Comparison of ENCODE assay signal across 18 cellular contexts in genomic region chr19:18867199-18867598, GRCh38. TPM values are rescaled to one million over a fixed set of nuclear protein-coding genes. Genes with fewer than 3 reads are reported as not detected.
DNase-seq lines count a peak whose midpoint lies in the region; ATAC-seq, FAIRE-seq and TF ChIP-seq lines count a peak whose summit lies in the region.
"Had no signal": no experiment of that assay in that cellular context is flagged by ENCODE, and none has a peak within 500 bp of the region (broad histone marks: within the 10 kb centered on the region; RNA-seq: fewer than 3 reads in every experiment).

No MANE protein-coding gene starts in this region.

- 96% methylated on average over 20 of the region's 23 CpGs for WGBS in K562 (ENCODE audit: insufficient coverage, low coverage, missing lambda C conversion rate)

- H3K9me3 ChIP-seq in A673 (ENCODE audit: low read depth, low read length, poor library complexity, severe bottlenecking) (no peaks in the 10 kb centered on the region), Panc1 (ENCODE audit: control insufficient read depth, insufficient read depth, low read depth, low read length) (no peaks in the 10 kb centered on the region), K562 (replicated peaks; ENCODE audit: control insufficient read depth, insufficient read depth, low read depth, low read length) (no peaks in the 10 kb centered on the region)
- H3K9me3 ChIP-seq: BLaER1 treated with 17β-estradiol and CSF1 and Interleukin-3, amounts not matched to agents 10 nM and 100 nM had no signal

- no peaks in the 10 kb centered on the region for H3K79me2 ChIP-seq in K562 (ENCODE audit: control insufficient read depth, insufficient read depth, low read length)

- DNase-seq in A673 (ENCODE audit: low spot score): no peak
- DNase-seq in Panc1 (ENCODE audit: low read depth, low spot score): no peak
- no peak for DNase-seq in K562 (ENCODE audit: extremely low read depth in 1 of 4, low spot score in 3 of 4)
- DNase-seq in naive B cell: no peak
- DNase-seq in SK-N-DZ (ENCODE audit: low spot score): no peak
- DNase-seq in globus pallidus (ENCODE audit: low spot score): no peak
- DNase-seq: NCI-H1048, NCI-H146, NCI-H2081 treated with DMSO at 0.1 percent for 48 hours, NCI-H2227 treated with DMSO at 0.1 percent for 48 hours had no signal

- no peak for TF ChIP-seq EP300 in K562 (IDR thresholded peaks at IDR 0.05; ENCODE audit: low read length)

- no peak overlapping the region for H3K27ac ChIP-seq in A673 (ENCODE audit: low read depth, low read length, poor library complexity, severe bottlenecking)
- no peak overlapping the region for H3K27ac ChIP-seq in Panc1 (ENCODE audit: low read length)
- H3K27ac ChIP-seq in K562 (ENCODE audit: extremely low read depth, low read depth, low read length): no peak overlapping the region
- H3K27ac ChIP-seq: BLaER1 treated with 17β-estradiol and CSF1 and Interleukin-3, amounts not matched to agents 10 nM and 100 nM; KMS-11 had no signal

- no peak for TF ChIP-seq POLR2A in K562 (conservative IDR thresholded peaks at IDR 0.05)

- intact Hi-C loops in A673 (cut with micrococcal nuclease; ENCODE audit: unreplicated experiment) (no loop called here), Panc1 (cut with micrococcal nuclease; ENCODE audit: unreplicated experiment) (no loop called here), K562 (cut with micrococcal nuclease) (loop anchor here (5.0 kb wide), 1 partner anchor 95 kb away; no protein-coding TSS in a partner anchor)

- H3K4me3 ChIP-seq in A673 (ENCODE audit: low read depth, low read length, poor library complexity, severe bottlenecking) (no peak overlapping the region), Panc1 (ENCODE audit: low read depth in 2 of 2, low read length in 2 of 2) (no peak overlapping the region), K562 (no peak overlapping the region)
- H3K4me3 ChIP-seq: BLaER1 treated with 17β-estradiol and CSF1 and Interleukin-3, amounts not matched to agents 10 nM and 100 nM had no signal

- CTCF ChIA-PET in A673 (lab: Charles Lee) (interaction anchor here (1.4 kb wide), 1 partner anchor 9 kb away, joined by 3 read pairs; no protein-coding TSS in a partner anchor), Panc1 (lab: Charles Lee) (no interaction called here), K562 (lab: Yijun Ruan, JAX; ENCODE audit: low intra/inter-chr PET ratio) (interaction anchor here (0.8 to 1.8 kb wide), 3 partner anchors 48 to 416 kb away, joined by 3 to 7 read pairs (median 3); no protein-coding TSS in a partner anchor)

- H2AFZ ChIP-seq in K562 (ENCODE audit: low read depth, low read length): no peak overlapping the region

- peak overlapping the region in 2 of 8 donors; percentile 33 to 34 for H3K4me3 Mint-ChIP-seq in naive B cell

- peaks cover 3% of the 10 kb centered on the region for H3K9me1 ChIP-seq in K562 (ENCODE audit: control insufficient read depth, insufficient read depth, low read length)

- no peak for TF ChIP-seq RAD21 in K562 (CRISPR knock-in tag; conservative IDR thresholded peaks at IDR 0.05 in 1 of 2, IDR thresholded peaks at IDR 0.05 in 1 of 2)

- H3K4me1 ChIP-seq in A673 (ENCODE audit: insufficient read depth, low read length, poor library complexity, severe bottlenecking): no peaks in the 10 kb centered on the region
- no peaks in the 10 kb centered on the region for H3K4me1 ChIP-seq in Panc1 (ENCODE audit: control insufficient read depth, insufficient read depth, low read length)
- peaks cover 8 to 55% of the 10 kb centered on the region in 2 experiments for H3K4me1 ChIP-seq in K562 (replicated peaks in 1 of 2; ENCODE audit: control insufficient read depth in 2 of 2, insufficient read depth in 2 of 2, low read length in 2 of 2)

- POLR2A ChIA-PET in A673 (lab: Charles Lee; ENCODE audit: low non-redundant PET): interaction anchor here (0.7 kb wide), 1 partner anchor 91 kb away, joined by 3 read pairs; no protein-coding TSS in a partner anchor
- POLR2A ChIA-PET in Panc1 (lab: Charles Lee): no interaction called here
- POLR2A ChIA-PET in K562 (lab: Yijun Ruan, JAX): interaction anchor here (0.7 to 1.0 kb wide), 2 partner anchors 40 to 122 kb away, joined by 3 read pairs; no protein-coding TSS in a partner anchor

- no peak for FAIRE-seq in K562 (lab: Jason Lieb, UNC)
- FAIRE-seq: A204.1, G401.6 had no signal

- H3K27ac Mint-ChIP-seq in naive B cell: peak overlapping the region in 4 of 6 donors; percentile 36 to 76 (median 55)

- peak overlapping the region in 1 of 2 experiments; percentile 4; a peak in 1 of 4 replicates for H3K9ac ChIP-seq in K562 (ENCODE audit: insufficient read depth in 1 of 2, low read depth in 2 of 2, low read length in 2 of 2)
- H3K9ac ChIP-seq: BLaER1 treated with 17β-estradiol and CSF1 and Interleukin-3, amounts not matched to agents 10 nM and 100 nM; KMS-11 had no signal

- no peak for ATAC-seq in Panc1
- no peak for ATAC-seq in K562
- no peak for ATAC-seq in naive B cell (ENCODE audit: low read depth in 2 of 2)
- no peak for ATAC-seq in HG03139 (IDR thresholded peaks at IDR 0.05; ENCODE audit: unreplicated experiment)
- ATAC-seq in HG03354 (IDR thresholded peaks at IDR 0.05; ENCODE audit: poor library complexity, severe bottlenecking, unreplicated experiment): no peak

- BruUV-seq in A673 (replicated peaks; lab: Mats Ljungman, UMichigan): TSS peak; percentile 63
- BruUV-seq in Panc1 (replicated peaks; lab: Mats Ljungman, UMichigan): TSS peak; percentile 78
- BruUV-seq in K562 (replicated peaks; lab: Mats Ljungman, UMichigan): TSS peak; percentile 43

- no peak overlapping the region for H3K4me2 ChIP-seq in K562 (ENCODE audit: insufficient read depth, low read length)
- H3K4me2 ChIP-seq: BLaER1 treated with 17β-estradiol and CSF1 and Interleukin-3, amounts not matched to agents 10 nM and 100 nM; KMS-11 had no signal

- H4K20me1 ChIP-seq in K562 (replicated peaks; ENCODE audit: control insufficient read depth, insufficient read depth, low read length): 0 out of 2 replicates have a peak, but pooled peaks cover 6% of the 10 kb centered on the region

- peaks cover 0 to 2% of the 10 kb centered on the region in 2 donors for H3K36me3 Mint-ChIP-seq in naive B cell

- H3K27me3 ChIP-seq in A673 (replicated peaks; ENCODE audit: insufficient read depth, low read depth, low read length, poor library complexity) (no peaks in the 10 kb centered on the region), Panc1 (ENCODE audit: control insufficient read depth, insufficient read depth, low read length) (no peaks in the 10 kb centered on the region), K562 (ENCODE audit: control insufficient read depth in 2 of 2, insufficient read depth in 2 of 2, low read length in 2 of 2) (no peaks in the 10 kb centered on the region)

- H3K9me3 Mint-ChIP-seq in naive B cell: no peaks in the 10 kb centered on the region
- H3K9me3 Mint-ChIP-seq: CD8-positive, alpha-beta memory T cell had no signal

- peaks cover 7 to 13% (median 7%) of the 10 kb centered on the region in 3 donors for H3K4me1 Mint-ChIP-seq in naive B cell

- H3K27me3 Mint-ChIP-seq in naive B cell: peaks cover 6 to 18% (median 10%) of the 10 kb centered on the region in 3 donors

- no peak for TF ChIP-seq CTCF in A673 (conservative IDR thresholded peaks at IDR 0.05; ENCODE audit: low read depth, low read length)
- TF ChIP-seq CTCF in Panc1 (IDR thresholded peaks at IDR 0.05): no peak
- TF ChIP-seq CTCF in K562 (IDR thresholded peaks at IDR 0.05 in 2 of 3, conservative IDR thresholded peaks at IDR 0.05 in 1 of 3; ENCODE audit: insufficient read depth in 2 of 3, low read depth in 1 of 3, low read length in 3 of 3): no peak

- in situ Hi-C loops in Panc1 (cut with HindIII; ENCODE audit: low pct_unique_long_range_greater_than_20kb, low sequenced_read_pairs): no loop called here
- in situ Hi-C loops in K562 (cut with MboI): no loop called here

- H3K36me3 ChIP-seq in A673 (ENCODE audit: insufficient read depth, low read length, poor library complexity, severe bottlenecking) (peaks cover 60% of the 10 kb centered on the region), Panc1 (ENCODE audit: control insufficient read depth, insufficient read depth, low read length) (peaks cover 2% of the 10 kb centered on the region), K562 (ENCODE audit: control insufficient read depth, insufficient read depth, low read length) (peaks cover 61% of the 10 kb centered on the region; the same call in 2 of the 3 replicates)

RNA-seq across cellular contexts. Expression of gene CERS1, which starts 28.8 kb away (rescaled TPM):
- total RNA-seq in A673 (2021) (10.0 and 11.4 TPM in 2 replicates), Panc1 (2021; ENCODE audit: unreplicated experiment) (4.5 TPM), K562 (2014; rRNA removed) (0.86 TPM in 2 replicates), K562 (2014; rRNA removed; fragmentation: Illumina TruSeq; extraction: Trizol) (0.13 and 0.33 TPM in 2 replicates), K562 (2015; rRNA removed; fragmentation: Illumina TruSeq; extraction: Trizol) (0.43 and 1.4 TPM in 2 replicates), K562 (2021) (1.5 and 1.7 TPM in 2 replicates)
- polyA plus RNA-seq in Panc1 (2012; ENCODE audit: insufficient read length): 8.8 TPM
- 1.3 and 6.2 TPM in 2 replicates for total RNA-seq in K562 (2011; cell fraction: chromatin; rRNA removed; ENCODE audit: low replicate concordance)
- 4.2 and 5.0 TPM in 2 replicates for total RNA-seq in K562 (2011; cell fraction: nucleolus; rRNA removed)
- 1.5 and 3.7 TPM in 2 replicates for total RNA-seq in K562 (2011; cell fraction: nucleoplasm; rRNA removed)
- polyA plus RNA-seq in K562 (2011; rRNA removed) (1.5 and 3.8 TPM in 2 replicates), K562 (2014; fragmentation: Illumina TruSeq; extraction: Trizol) (0.80 and 1.7 TPM in 2 replicates), K562 (2014; fragmentation: Nextera tagmentation; extraction: Ambion mirVana) (not detected), K562 (2014; rRNA removed) (1.1 TPM in 2 replicates), naive B cell (ENCODE audit: low read depth in 6 of 6) (under 1 TPM in 1 of 6 donors, not detected in 5; 0.15 TPM)
- polyA plus RNA-seq in K562 (2011; cell fraction: cytosol; rRNA removed): 5.5 and 5.7 TPM in 2 replicates
- 3.7 and 4.0 TPM in 2 replicates for polyA plus RNA-seq in K562 (2011; cell fraction: nucleus; rRNA removed)
- polyA plus RNA-seq in K562 (2012): 0.71 and 0.87 TPM in 2 replicates
- 1.1 and 2.3 TPM in 2 replicates for polyA minus RNA-seq in K562 (2011; rRNA and poly(A)+ RNA removed)
- polyA minus RNA-seq in K562 (2011; cell fraction: cytosol; rRNA and poly(A)+ RNA removed): 1.2 and 3.5 TPM in 2 replicates
- 0.40 and 0.78 TPM in 2 replicates for polyA minus RNA-seq in K562 (2011; cell fraction: nucleus; rRNA and poly(A)+ RNA removed)
- polyA plus RNA-seq in SK-N-DZ (2014; cell fraction: cytosol; rRNA removed): 12.0 and 23.7 TPM in 2 replicates
- 6.2 and 9.1 TPM in 2 replicates for polyA plus RNA-seq in SK-N-DZ (2014; cell fraction: nucleus; rRNA removed)
- total RNA-seq: CD8-positive, alpha-beta memory T cell; MCF 10A had no signal
- polyA plus RNA-seq: CD8-positive, alpha-beta memory T cell had no signal

RNA-seq across cellular contexts. Expression of gene UPF1, which starts 35.4 kb away (rescaled TPM):
- 78.9 and 83.8 TPM in 2 replicates for total RNA-seq in A673 (2021)
- 62.2 TPM for total RNA-seq in Panc1 (2021; ENCODE audit: unreplicated experiment)
- 53.7 TPM for polyA plus RNA-seq in Panc1 (2012; ENCODE audit: insufficient read length)
- total RNA-seq in K562 (2011; cell fraction: chromatin; rRNA removed; ENCODE audit: low replicate concordance): 164 and 380 TPM in 2 replicates
- 194 and 199 TPM in 2 replicates for total RNA-seq in K562 (2011; cell fraction: nucleolus; rRNA removed)
- total RNA-seq in K562 (2011; cell fraction: nucleoplasm; rRNA removed): 117 and 137 TPM in 2 replicates
- 59.6 and 66.0 TPM in 2 replicates for total RNA-seq in K562 (2014; rRNA removed)
- total RNA-seq in K562 (2014; rRNA removed; fragmentation: Illumina TruSeq; extraction: Trizol): 24.6 and 27.9 TPM in 2 replicates
- 27.8 and 31.1 TPM in 2 replicates for total RNA-seq in K562 (2015; rRNA removed; fragmentation: Illumina TruSeq; extraction: Trizol)
- total RNA-seq in K562 (2021): 98.8 and 103 TPM in 2 replicates
- 21.5 and 44.9 TPM in 2 replicates for polyA plus RNA-seq in K562 (2011; rRNA removed)
- 21.0 and 30.1 TPM in 2 replicates for polyA plus RNA-seq in K562 (2011; cell fraction: cytosol; rRNA removed)
- 96.8 and 126 TPM in 2 replicates for polyA plus RNA-seq in K562 (2011; cell fraction: nucleus; rRNA removed)
- polyA plus RNA-seq in K562 (2012): 49.2 and 51.8 TPM in 2 replicates
- 47.1 and 49.1 TPM in 2 replicates for polyA plus RNA-seq in K562 (2014; fragmentation: Illumina TruSeq; extraction: Trizol)
- under 1 TPM; 0.34 to 0.71 TPM for polyA plus RNA-seq in K562 (2014; fragmentation: Nextera tagmentation; extraction: Ambion mirVana)
- 36.5 and 40.7 TPM in 2 replicates for polyA plus RNA-seq in K562 (2014; rRNA removed)
- polyA minus RNA-seq in K562 (2011; rRNA and poly(A)+ RNA removed): 68.3 and 101 TPM in 2 replicates
- polyA minus RNA-seq in K562 (2011; cell fraction: cytosol; rRNA and poly(A)+ RNA removed): 99.1 and 134 TPM in 2 replicates
- 61.1 and 76.9 TPM in 2 replicates for polyA minus RNA-seq in K562 (2011; cell fraction: nucleus; rRNA and poly(A)+ RNA removed)
- 10 to 100 TPM in 3 of 6 donors, 1 to 10 TPM in 3; 2.2 to 21.3 (median 10.0) TPM for polyA plus RNA-seq in naive B cell (ENCODE audit: low read depth in 6 of 6)
- polyA plus RNA-seq in SK-N-DZ (2014; cell fraction: cytosol; rRNA removed): 34.4 and 37.4 TPM in 2 replicates
- 50.4 and 74.0 TPM in 2 replicates for polyA plus RNA-seq in SK-N-DZ (2014; cell fraction: nucleus; rRNA removed)

RNA-seq across cellular contexts. Expression of gene COPE, which starts 52.0 kb away (rescaled TPM):
- total RNA-seq in A673 (2021): 244 and 267 TPM in 2 replicates
- total RNA-seq in Panc1 (2021; ENCODE audit: unreplicated experiment): 177 TPM
- 210 TPM for polyA plus RNA-seq in Panc1 (2012; ENCODE audit: insufficient read length)
- 63.5 and 278 TPM in 2 replicates for total RNA-seq in K562 (2011; cell fraction: chromatin; rRNA removed; ENCODE audit: low replicate concordance)
- 249 and 252 TPM in 2 replicates for total RNA-seq in K562 (2011; cell fraction: nucleolus; rRNA removed)
- total RNA-seq in K562 (2011; cell fraction: nucleoplasm; rRNA removed): 127 and 141 TPM in 2 replicates
- total RNA-seq in K562 (2014; rRNA removed): 239 and 305 TPM in 2 replicates
- total RNA-seq in K562 (2014; rRNA removed; fragmentation: Illumina TruSeq; extraction: Trizol): 19.2 and 33.2 TPM in 2 replicates
- total RNA-seq in K562 (2015; rRNA removed; fragmentation: Illumina TruSeq; extraction: Trizol): 130 and 147 TPM in 2 replicates
- 273 and 289 TPM in 2 replicates for total RNA-seq in K562 (2021)
- 159 and 263 TPM in 2 replicates for polyA plus RNA-seq in K562 (2011; rRNA removed)
- polyA plus RNA-seq in K562 (2011; cell fraction: cytosol; rRNA removed): 307 and 533 TPM in 2 replicates
- 164 and 210 TPM in 2 replicates for polyA plus RNA-seq in K562 (2011; cell fraction: nucleus; rRNA removed)
- 176 and 372 TPM in 2 replicates for polyA plus RNA-seq in K562 (2012)
- polyA plus RNA-seq in K562 (2014; fragmentation: Illumina TruSeq; extraction: Trizol): 50.1 and 152 TPM in 2 replicates
- 10 to 100 TPM in 1 of 2 experiments, 1 to 10 TPM in 1; 5.8 to 18.3 TPM for polyA plus RNA-seq in K562 (2014; fragmentation: Nextera tagmentation; extraction: Ambion mirVana)
- polyA plus RNA-seq in K562 (2014; rRNA removed): 230 and 233 TPM in 2 replicates
- polyA minus RNA-seq in K562 (2011; rRNA and poly(A)+ RNA removed): 43.6 and 67.0 TPM in 2 replicates
- 103 and 143 TPM in 2 replicates for polyA minus RNA-seq in K562 (2011; cell fraction: cytosol; rRNA and poly(A)+ RNA removed)
- polyA minus RNA-seq in K562 (2011; cell fraction: nucleus; rRNA and poly(A)+ RNA removed): 49.1 and 66.3 TPM in 2 replicates
- polyA plus RNA-seq in naive B cell (ENCODE audit: low read depth in 6 of 6): 100 to 1,000 TPM; 204 to 322 (median 251) TPM
- polyA plus RNA-seq in SK-N-DZ (2014; cell fraction: cytosol; rRNA removed): 379 and 401 TPM in 2 replicates
- polyA plus RNA-seq in SK-N-DZ (2014; cell fraction: nucleus; rRNA removed): 193 and 231 TPM in 2 replicates

RNA-seq across cellular contexts. Expression of gene DDX49, which starts 52.3 kb away (rescaled TPM):
- 61.1 and 68.8 TPM in 2 replicates for total RNA-seq in A673 (2021)
- 41.5 TPM for total RNA-seq in Panc1 (2021; ENCODE audit: unreplicated experiment)
- polyA plus RNA-seq in Panc1 (2012; ENCODE audit: insufficient read length): 52.2 TPM
- 17.3 and 60.1 TPM in 2 replicates for total RNA-seq in K562 (2011; cell fraction: chromatin; rRNA removed; ENCODE audit: low replicate concordance)
- total RNA-seq in K562 (2011; cell fraction: nucleolus; rRNA removed): 53.9 and 64.9 TPM in 2 replicates
- 23.2 and 29.4 TPM in 2 replicates for total RNA-seq in K562 (2011; cell fraction: nucleoplasm; rRNA removed)
- 113 and 149 TPM in 2 replicates for total RNA-seq in K562 (2014; rRNA removed)
- total RNA-seq in K562 (2014; rRNA removed; fragmentation: Illumina TruSeq; extraction: Trizol): 26.2 and 45.7 TPM in 2 replicates
- total RNA-seq in K562 (2015; rRNA removed; fragmentation: Illumina TruSeq; extraction: Trizol): 51.1 and 57.8 TPM in 2 replicates
- total RNA-seq in K562 (2021): 78.9 and 88.6 TPM in 2 replicates
- polyA plus RNA-seq in K562 (2011; rRNA removed): 35.6 and 43.2 TPM in 2 replicates
- polyA plus RNA-seq in K562 (2011; cell fraction: cytosol; rRNA removed): 53.9 and 97.8 TPM in 2 replicates
- 37.4 and 64.0 TPM in 2 replicates for polyA plus RNA-seq in K562 (2011; cell fraction: nucleus; rRNA removed)
- polyA plus RNA-seq in K562 (2012): 53.0 and 58.9 TPM in 2 replicates
- polyA plus RNA-seq in K562 (2014; fragmentation: Illumina TruSeq; extraction: Trizol): 33.3 and 53.3 TPM in 2 replicates
- polyA plus RNA-seq in K562 (2014; fragmentation: Nextera tagmentation; extraction: Ambion mirVana): 1 to 10 TPM; 1.1 to 6.3 TPM
- polyA plus RNA-seq in K562 (2014; rRNA removed): 61.3 and 65.9 TPM in 2 replicates
- polyA minus RNA-seq in K562 (2011; rRNA and poly(A)+ RNA removed): 27.6 and 57.1 TPM in 2 replicates
- polyA minus RNA-seq in K562 (2011; cell fraction: cytosol; rRNA and poly(A)+ RNA removed): 34.9 and 39.1 TPM in 2 replicates
- 23.5 and 26.5 TPM in 2 replicates for polyA minus RNA-seq in K562 (2011; cell fraction: nucleus; rRNA and poly(A)+ RNA removed)
- 10 to 100 TPM; 14.2 to 33.3 (median 24.5) TPM for polyA plus RNA-seq in naive B cell (ENCODE audit: low read depth in 6 of 6)
- polyA plus RNA-seq in SK-N-DZ (2014; cell fraction: cytosol; rRNA removed): 74.4 and 86.0 TPM in 2 replicates
- polyA plus RNA-seq in SK-N-DZ (2014; cell fraction: nucleus; rRNA removed): 61.0 and 74.5 TPM in 2 replicates
